8 cellular contexts compared by ENCODE assay signal in the genomic region with DNA sequence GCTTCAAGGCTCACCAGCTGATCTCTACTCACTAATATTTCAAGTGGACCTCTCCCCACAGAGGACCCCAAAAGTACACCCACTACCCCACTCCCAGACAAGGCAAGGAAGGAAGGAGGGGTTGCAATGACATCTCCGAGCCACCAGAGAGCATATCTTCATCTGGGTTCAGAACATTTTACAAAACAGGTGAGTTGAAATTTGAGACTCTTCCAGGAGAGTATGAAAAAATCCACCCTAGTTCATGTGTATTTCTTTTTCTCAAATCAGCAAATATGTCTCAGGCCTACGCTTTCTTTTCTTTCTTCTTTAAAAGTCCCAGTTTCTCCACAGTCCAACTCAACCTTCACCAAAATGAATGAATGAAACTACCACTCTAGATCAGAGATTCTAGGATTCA.
DNase-seq lines count a peak whose midpoint lies in the region; ATAC-seq and TF ChIP-seq lines count a peak whose summit lies in the region.

No MANE protein-coding gene starts in this region.

- in situ Hi-C loops in astrocyte of the cerebellum (cut with HindIII; ENCODE audit: low sequenced_read_pairs): no loop called here

- no peak for TF ChIP-seq POLR2A in right lobe of liver (IDR thresholded peaks at IDR 0.05)

- no peaks in the 10 kb centered on the region for H3K9me3 ChIP-seq in right lobe of liver

- H3K27ac ChIP-seq in right lobe of liver: peak overlapping the region; percentile 17 to 26 (median 22)

- intact Hi-C loops in right lobe of liver (cut with DNase I): no loop called here

- peak; percentile 52 for TF ChIP-seq CTCF in AG09319 (IDR thresholded peaks at IDR 0.05; ENCODE audit: low read depth, low read length)
- TF ChIP-seq CTCF in astrocyte of the cerebellum (IDR thresholded peaks at IDR 0.05; ENCODE audit: low read depth, low read length, missing control alignments): peak; percentile 74
- peak; percentile 45 to 66 (median 60) for TF ChIP-seq CTCF in right lobe of liver (IDR thresholded peaks at IDR 0.05)

- 25% methylated on average over 2 of the region's 2 CpGs for WGBS in right lobe of liver (ENCODE audit: insufficient coverage, low coverage, low lambda C conversion rate, missing lambda C conversion rate)

- H3K27me3 ChIP-seq in H7 (ENCODE audit: control insufficient read depth, insufficient read depth, low read length): no peaks in the 10 kb centered on the region
- no peaks in the 10 kb centered on the region for H3K27me3 ChIP-seq in right lobe of liver

- H3K36me3 ChIP-seq in H7 (replicated peaks; ENCODE audit: control insufficient read depth, insufficient read depth, low read length) (no peaks in the 10 kb centered on the region), right lobe of liver (no peaks in the 10 kb centered on the region)

- H3K4me3 ChIP-seq in H7 (ENCODE audit: insufficient read depth, low read depth, low read length): no peak overlapping the region
- H3K4me3 ChIP-seq in astrocyte of the cerebellum (ENCODE audit: low read depth, low read length): no peak overlapping the region
- H3K4me3 ChIP-seq in right lobe of liver: no peak overlapping the region

- ATAC-seq in right lobe of liver (peak; percentile 45 to 66 (median 51)), GM19023 (IDR thresholded peaks at IDR 0.05; ENCODE audit: unreplicated experiment) (no peak), GM21825 (IDR thresholded peaks at IDR 0.05; ENCODE audit: unreplicated experiment) (no peak), GM19035 (IDR thresholded peaks at IDR 0.05; ENCODE audit: unreplicated experiment) (no peak)

- DNase-seq in AG09319 (ENCODE audit: extremely low read depth, low read depth) (no peak), H7 (peak; percentile 59), astrocyte of the cerebellum (ENCODE audit: low read depth) (no peak), right lobe of liver (no peak)
- DNase-seq in activated effector memory CD4-positive, alpha-beta T cell treated with Interleukin-2 at 50 U/mL for 16 hours: no peak

- peaks cover 0 to 64% (median 28%) of the 10 kb centered on the region in 4 donors for H3K4me1 ChIP-seq in right lobe of liver

Comparison
In these comparisons a context has a peak if more than half of its experiments do, and no peak if none do; other contexts are left out.
1. ATAC-seq: peak in right lobe of liver (4 of 4); none in GM19023 (single experiment), GM21825 (single experiment) and GM19035 (single experiment).
2. Peak in every context shown above with its lines, with median percentiles within 50 percentile points of each other: CTCF ChIP-seq.